ENCODE assay signal across 8 cellular contexts in the genomic region with DNA sequence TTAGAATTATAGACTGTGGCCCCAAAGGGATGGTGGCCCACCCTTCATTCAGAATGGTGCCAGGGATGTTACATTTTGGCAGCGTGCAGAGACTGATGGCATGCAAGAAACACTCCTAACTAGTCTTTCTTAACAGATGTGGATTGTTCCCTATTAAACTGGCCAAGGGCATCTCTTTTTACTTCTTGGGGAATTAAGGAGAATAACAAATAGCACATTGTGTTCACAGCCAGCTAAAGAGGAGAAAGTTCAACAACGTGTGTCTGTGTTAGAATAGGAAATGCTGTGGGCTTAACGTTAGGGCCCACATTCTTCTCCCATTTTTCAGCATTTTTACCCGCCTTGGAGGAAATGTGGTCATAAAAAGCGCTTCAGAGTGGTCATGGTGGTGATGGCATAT.
"Had no signal": no experiment of that assay in that cellular context is flagged by ENCODE, and none has a peak within 500 bp of the region (broad histone marks: within the 10 kb centered on the region; RNA-seq: fewer than 3 reads in every experiment).

No MANE protein-coding gene starts in this region.

- H3K36me3 Mint-ChIP-seq: IgD-negative memory B cell had no signal

- DNase-seq: H9, HCEC 1CT, KBM-7 had no signal

- H3K4me3 ChIP-seq: GM23338 had no signal

- H3K27me3 Mint-ChIP-seq: IgD-negative memory B cell had no signal

- H3K27ac Mint-ChIP-seq: GM23338, H9, IgD-negative memory B cell had no signal

- H3K4me1 Mint-ChIP-seq: GM23338, IgD-negative memory B cell had no signal

- H2AFZ ChIP-seq: GM23338 had no signal

- H3K4me2 ChIP-seq: GM23338 had no signal

- H3K4me3 Mint-ChIP-seq: GM23338, H9, IgD-negative memory B cell had no signal

- H3K9me3 Mint-ChIP-seq: GM23338, H9 had no signal

- FAIRE-seq: H1, H54, HepG2 had no signal
